In the genomic region with DNA sequence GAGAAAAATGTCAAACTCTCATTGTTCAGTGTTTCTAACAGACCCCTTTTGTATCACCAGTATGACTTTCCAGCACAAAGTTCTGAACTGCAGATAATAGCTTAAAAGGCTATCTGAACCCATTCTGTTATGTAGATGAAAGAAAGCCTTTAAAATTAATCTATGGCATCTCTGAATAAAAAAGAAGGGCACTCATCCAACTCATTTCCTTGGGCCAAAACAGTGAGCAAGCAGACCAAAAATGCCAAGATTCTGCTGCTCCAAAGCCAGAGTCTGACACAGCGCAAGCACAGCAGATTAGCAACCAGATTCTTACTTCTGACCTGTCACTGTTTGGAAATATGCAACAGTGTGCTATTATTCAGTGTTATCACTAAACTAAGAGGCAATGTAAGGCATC, we compare ENCODE assay signal across 17 cellular contexts. TPM values are rescaled to one million over a fixed set of nuclear protein-coding genes. Genes with fewer than 3 reads are reported as not detected.
A peak's percentile ranks its signal among the peaks of the same experiment; 100 is the strongest.
DNase-seq lines count a peak whose midpoint lies in the region; ATAC-seq and TF ChIP-seq lines count a peak whose summit lies in the region.
"Had no signal": no experiment of that assay in that cellular context is flagged by ENCODE, and none has a peak within 500 bp of the region (broad histone marks: within the 10 kb centered on the region; RNA-seq: fewer than 3 reads in every experiment).

No MANE protein-coding gene starts in this region.

- H3K36me3 ChIP-seq in adipocyte (ENCODE audit: control insufficient read depth, insufficient read depth, low read length, severe bottlenecking) = no peaks in the 10 kb centered on the region
- H3K36me3 ChIP-seq: gastroesophageal sphincter, thoracic aorta had no signal

- no peak overlapping the region for H3K27ac ChIP-seq in coronary artery
- H3K27ac ChIP-seq: 22Rv1, gastroesophageal sphincter, thoracic aorta had no signal

- no peaks in the 10 kb centered on the region for H3K9me3 ChIP-seq in adipocyte (ENCODE audit: control insufficient read depth, low read length)
- H3K9me3 ChIP-seq: gastroesophageal sphincter, thoracic aorta had no signal

- H3K9ac ChIP-seq in adipocyte (ENCODE audit: low read length) = no peak overlapping the region

- no peak for ATAC-seq in GM21737 (IDR thresholded peaks at IDR 0.05; ENCODE audit: unreplicated experiment)
- ATAC-seq: gastroesophageal sphincter, WTC11 had no signal

- H3K4me3 ChIP-seq in adipocyte (ENCODE audit: low read length) (no peak overlapping the region), fibroblast of villous mesenchyme (ENCODE audit: low read depth, low read length) (no peak overlapping the region), retinal pigment epithelial cell (ENCODE audit: low read length) (no peak overlapping the region), coronary artery (no peak overlapping the region)
- H3K4me3 ChIP-seq: gastroesophageal sphincter, thoracic aorta had no signal

- TF ChIP-seq CTCF in fibroblast of villous mesenchyme (IDR thresholded peaks at IDR 0.05; ENCODE audit: insufficient read depth, low read depth, low read length) (no peak), retinal pigment epithelial cell (conservative IDR thresholded peaks at IDR 0.05; ENCODE audit: low read depth, low read length) (no peak), coronary artery (IDR thresholded peaks at IDR 0.05) (no peak)

- no peaks in the 10 kb centered on the region for H3K27me3 ChIP-seq in adipocyte (replicated peaks; ENCODE audit: control insufficient read depth, insufficient read depth, low read length)
- H3K27me3 ChIP-seq: gastroesophageal sphincter had no signal

- peaks cover 13% of the 10 kb centered on the region for H3K4me1 ChIP-seq in adipocyte (ENCODE audit: control insufficient read depth, insufficient read depth, low read length)
- H3K4me1 ChIP-seq: gastroesophageal sphincter had no signal

- DNase-seq in DMS79 treated with DMSO at 0.1 percent for 48 hours (lab: John Stamatoyannopoulos, UW) (peak; percentile 29), DMS79 (lab: John Stamatoyannopoulos, UW) (no peak), adipocyte (ENCODE audit: low read depth) (peak; percentile 84), fibroblast of villous mesenchyme (ENCODE audit: low read depth) (peak; percentile 42), retinal pigment epithelial cell (ENCODE audit: low read depth) (peak; percentile 83), coronary artery (ENCODE audit: low spot score) (no peak), activated T-cell treated with anti-CD3 and anti-CD28 coated beads for 4 hours (no peak)
- DNase-seq: activated T-cell treated with anti-CD3 and anti-CD28 coated beads, Interleukin-2, amount 50 U/mL, for 24 hours; NCI-H1092 treated with DMSO at 0.1 percent for 48 hours; NCI-H526 treated with DMSO at 0.1 percent for 48 hours; retina; SHP77 had no signal

RNA-seq across cellular contexts. Expression of a gene that starts 22.6 kb away (rescaled TPM):
- total RNA-seq in fibroblast of villous mesenchyme = 58.0 and 131 TPM in 2 replicates

Comparison
In these comparisons a context has a peak if more than half of its experiments do, and no peak if none do; other contexts are left out.
1. DNase-seq: peak in DMS79 treated with DMSO at 0.1 percent for 48 hours (single experiment), adipocyte (single experiment), fibroblast of villous mesenchyme (single experiment) and retinal pigment epithelial cell (single experiment); none in DMS79 (single experiment), coronary artery (single experiment) and activated T-cell treated with anti-CD3 and anti-CD28 coated beads for 4 hours (single experiment).